ENCODE assay signal across 9 cellular contexts in the genomic region with DNA sequence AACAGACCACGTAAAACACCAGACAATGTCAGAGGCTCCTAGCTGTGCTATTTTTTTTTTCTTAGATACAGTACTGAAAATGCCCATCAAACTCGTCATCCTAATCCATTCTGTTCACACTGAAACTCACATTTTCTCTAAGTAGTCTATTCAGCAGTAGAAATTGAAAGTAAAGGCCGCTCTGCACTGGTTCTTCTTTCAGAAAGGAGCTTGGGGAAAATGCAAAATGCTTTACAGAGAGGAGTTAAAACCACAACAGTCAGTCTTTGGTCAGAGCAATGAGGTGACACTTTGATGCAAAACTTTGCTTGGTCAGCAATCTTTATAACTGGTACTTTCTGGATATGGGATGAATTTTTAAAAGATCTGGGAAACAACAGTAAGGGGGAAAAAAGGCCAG. TPM values are rescaled to one million over a fixed set of nuclear protein-coding genes. Genes with fewer than 3 reads are reported as not detected.
DNase-seq lines count a peak whose midpoint lies in the region; ATAC-seq and TF ChIP-seq lines count a peak whose summit lies in the region.
"Had no signal": no experiment of that assay in that cellular context is flagged by ENCODE, and none has a peak within 500 bp of the region (broad histone marks: within the 10 kb centered on the region; RNA-seq: fewer than 3 reads in every experiment).

No MANE protein-coding gene starts in this region.

- H3K9ac ChIP-seq in SK-N-SH: no peak overlapping the region

- intact Hi-C loops in tibial artery (cut with DNase I; ENCODE audit: low total_unique reads): no loop called here

- no peak for DNase-seq in activated naive CD8-positive, alpha-beta T cell treated with anti-CD3 and anti-CD28 coated beads, Interleukin-2, amount 10 ng/mL, durations not matched to agents 7 days and 5 days
- DNase-seq in NCI-H2196 (lab: John Stamatoyannopoulos, UW; ENCODE audit: unreplicated experiment) (no peak), tibial artery (no peak), SK-N-SH (no peak), Peyer's patch (no peak)
- DNase-seq: NCI-H446 treated with DMSO at 0.1 percent for 48 hours had no signal

- no peak for TF ChIP-seq EP300 in SK-N-SH (IDR thresholded peaks at IDR 0.05; ENCODE audit: borderline replicate concordance in 1 of 2, low read depth in 1 of 2, low read length in 1 of 2)

- H3K27ac ChIP-seq in tibial artery (no peak overlapping the region), SK-N-SH (ENCODE audit: low read depth in 2 of 2, low read length in 1 of 2) (no peak overlapping the region), Peyer's patch (no peak overlapping the region)

- peaks cover 19% of the 10 kb centered on the region for H3K4me1 Mint-ChIP-seq in activated naive CD8-positive, alpha-beta T cell treated with anti-CD3 and anti-CD28 coated beads, Interleukin-2, amount 10 ng/mL, durations not matched to agents 7 days and 5 days

- H3K4me3 Mint-ChIP-seq in activated naive CD8-positive, alpha-beta T cell treated with anti-CD3 and anti-CD28 coated beads, Interleukin-2, amount 10 ng/mL, durations not matched to agents 7 days and 5 days: peak overlapping the region; percentile 59

- no peak overlapping the region for H3K4me3 ChIP-seq in tibial artery
- no peak overlapping the region for H3K4me3 ChIP-seq in SK-N-SH (ENCODE audit: low read depth in 2 of 2, low read length in 1 of 2)
- H3K4me3 ChIP-seq in Peyer's patch: no peak overlapping the region

- ATAC-seq in GM18505 (IDR thresholded peaks at IDR 0.05; ENCODE audit: unreplicated experiment) (peak; percentile 92), GM21360 (IDR thresholded peaks at IDR 0.05; ENCODE audit: unreplicated experiment) (peak; percentile 88), HG03159 (IDR thresholded peaks at IDR 0.05; ENCODE audit: unreplicated experiment) (peak; percentile 95)
- peak; percentile 92 for ATAC-seq in activated naive CD8-positive, alpha-beta T cell treated with anti-CD3 and anti-CD28 coated beads, Interleukin-2, amount 10 ng/mL, durations not matched to agents 7 days and 5 days (ENCODE audit: low read depth)

- H3K9me3 ChIP-seq in tibial artery: no peaks in the 10 kb centered on the region
- no peaks in the 10 kb centered on the region for H3K9me3 ChIP-seq in SK-N-SH
- H3K9me3 ChIP-seq in Peyer's patch: no peaks in the 10 kb centered on the region

- H2AFZ ChIP-seq in SK-N-SH (ENCODE audit: low read depth): no peak overlapping the region

- no peak overlapping the region for H3K4me2 ChIP-seq in SK-N-SH

- TF ChIP-seq POLR2A in GM18505 (IDR thresholded peaks at IDR 0.05; ENCODE audit: borderline replicate concordance, extremely low read depth, insufficient read depth, insufficient read length): no peak
- TF ChIP-seq POLR2A in Peyer's patch (IDR thresholded peaks at IDR 0.05): no peak

- POLR2A ChIA-PET in activated naive CD8-positive, alpha-beta T cell treated with anti-CD3 and anti-CD28 coated beads, Interleukin-2, amount 10 ng/mL, durations not matched to agents 7 days and 5 days (lab: Charles Lee): interaction anchor here (1.0 to 1.4 kb wide), 3 partner anchors 43 to 114 kb away, joined by 3 to 10 read pairs (median 4); a partner anchor contains a TSS
- POLR2A ChIA-PET in SK-N-SH (lab: Yijun Ruan, JAX): no interaction called here

- 95% methylated on average over 3 of the region's 3 CpGs for WGBS in SK-N-SH (ENCODE audit: low lambda C conversion rate)

- TF ChIP-seq CTCF in tibial artery (IDR thresholded peaks at IDR 0.05) (no peak), SK-N-SH (IDR thresholded peaks at IDR 0.05) (no peak), Peyer's patch (IDR thresholded peaks at IDR 0.05) (no peak)

- H3K27me3 ChIP-seq in tibial artery (no peaks in the 10 kb centered on the region), SK-N-SH (ENCODE audit: insufficient read depth) (no peaks in the 10 kb centered on the region), Peyer's patch (no peaks in the 10 kb centered on the region)

- peak overlapping the region; percentile 60 for H3K27ac Mint-ChIP-seq in activated naive CD8-positive, alpha-beta T cell treated with anti-CD3 and anti-CD28 coated beads, Interleukin-2, amount 10 ng/mL, durations not matched to agents 7 days and 5 days

- H3K4me1 ChIP-seq in tibial artery (peaks cover 0 to 23% (median 0%) of the 10 kb centered on the region in 4 donors), SK-N-SH (ENCODE audit: control insufficient read depth in 1 of 2, insufficient read depth in 2 of 2, low read depth in 1 of 2, low read length in 1 of 2) (no peaks in the 10 kb centered on the region), Peyer's patch (no peaks in the 10 kb centered on the region)

- no peaks in the 10 kb centered on the region for H3K79me2 ChIP-seq in SK-N-SH (ENCODE audit: insufficient read depth)

- TF ChIP-seq RAD21 in SK-N-SH (IDR thresholded peaks at IDR 0.05; ENCODE audit: low read length): no peak

- CTCF ChIA-PET in SK-N-SH (lab: Yijun Ruan, JAX): no interaction called here

- H3K9me3 Mint-ChIP-seq in activated naive CD8-positive, alpha-beta T cell treated with anti-CD3 and anti-CD28 coated beads, Interleukin-2, amount 10 ng/mL, durations not matched to agents 7 days and 5 days: no peaks in the 10 kb centered on the region

- peaks cover 33% of the 10 kb centered on the region for H3K36me3 Mint-ChIP-seq in activated naive CD8-positive, alpha-beta T cell treated with anti-CD3 and anti-CD28 coated beads, Interleukin-2, amount 10 ng/mL, durations not matched to agents 7 days and 5 days

- peaks cover 6% of the 10 kb centered on the region for H3F3A ChIP-seq in SK-N-SH (replicated peaks; ENCODE audit: insufficient read depth)

- peaks cover 0 to 30% (median 25%) of the 10 kb centered on the region in 3 donors for H3K36me3 ChIP-seq in tibial artery
- H3K36me3 ChIP-seq in SK-N-SH (replicated peaks in 1 of 2; ENCODE audit: control insufficient read depth in 1 of 2, insufficient read depth in 2 of 2, low read length in 1 of 2): peaks cover 37 to 58% of the 10 kb centered on the region in 2 experiments
- peaks cover 0 to 51% (median 0%) of the 10 kb centered on the region in 3 donors for H3K36me3 ChIP-seq in Peyer's patch

- H3K9me2 ChIP-seq in SK-N-SH: no peaks in the 10 kb centered on the region

- no peaks in the 10 kb centered on the region for H4K20me1 ChIP-seq in SK-N-SH (ENCODE audit: insufficient read depth)

- H3K27me3 Mint-ChIP-seq in activated naive CD8-positive, alpha-beta T cell treated with anti-CD3 and anti-CD28 coated beads, Interleukin-2, amount 10 ng/mL, durations not matched to agents 7 days and 5 days: no peaks in the 10 kb centered on the region

TF ChIP-seq in SK-N-SH, 30 proteins besides CTCF, POLR2A, EP300 and RAD21:
- TF ChIP-seq NFIC (IDR thresholded peaks at IDR 0.05; ENCODE audit: borderline replicate concordance): no peak

RNA-seq across cellular contexts. Expression of a gene that starts 43.8 kb away (rescaled TPM):
- total RNA-seq in activated naive CD8-positive, alpha-beta T cell treated with anti-CD3 and anti-CD28 coated beads, Interleukin-2, amount 10 ng/mL, durations not matched to agents 7 days and 5 days: 1 to 10 TPM; 8.3 to 8.7 TPM
- 8.2 and 8.8 TPM in 2 replicates for polyA plus RNA-seq in SK-N-SH (2012; rRNA removed)
- 8.7 and 9.3 TPM in 2 replicates for polyA plus RNA-seq in SK-N-SH (2012; cell fraction: cytosol; rRNA removed)
- polyA plus RNA-seq in SK-N-SH (2012; cell fraction: nucleus; rRNA removed): 3.0 and 6.4 TPM in 2 replicates
- 10 to 100 TPM; 10.6 to 28.9 (median 21.3) TPM for total RNA-seq in Peyer's patch
